1 cellular context compared by ENCODE assay signal in the genomic region with DNA sequence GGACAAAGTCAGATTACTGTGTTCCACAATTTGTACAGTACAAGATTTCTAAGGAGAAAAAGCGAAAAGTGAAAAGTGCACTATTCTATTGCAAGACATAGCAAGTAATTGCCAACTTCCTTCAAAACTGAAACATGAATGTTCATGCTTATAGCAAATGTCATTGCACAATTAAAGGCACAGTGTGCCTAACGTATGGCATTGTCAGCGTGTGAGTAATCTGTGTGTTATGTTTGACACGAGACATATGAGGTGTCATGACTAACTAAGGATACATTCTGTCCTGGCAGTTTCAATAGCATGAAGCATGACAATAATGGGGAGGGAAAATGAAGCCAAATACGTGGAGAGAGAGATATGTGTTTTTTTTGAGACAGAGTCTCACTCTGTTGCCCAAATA.
TF ChIP-seq lines count a peak whose summit lies in the region.

No MANE protein-coding gene starts in this region.

TF ChIP-seq in SK-N-SH, 30 proteins besides CTCF, POLR2A, EP300 and RAD21 (continued from another document):
- TF ChIP-seq, protein P1, sequence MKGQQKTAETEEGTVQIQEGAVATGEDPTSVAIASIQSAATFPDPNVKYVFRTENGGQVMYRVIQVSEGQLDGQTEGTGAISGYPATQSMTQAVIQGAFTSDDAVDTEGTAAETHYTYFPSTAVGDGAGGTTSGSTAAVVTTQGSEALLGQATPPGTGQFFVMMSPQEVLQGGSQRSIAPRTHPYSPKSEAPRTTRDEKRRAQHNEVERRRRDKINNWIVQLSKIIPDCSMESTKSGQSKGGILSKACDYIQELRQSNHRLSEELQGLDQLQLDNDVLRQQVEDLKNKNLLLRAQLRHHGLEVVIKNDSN (IDR thresholded peaks at IDR 0.05; ENCODE audit: borderline replicate concordance, low read depth), result no peak
- TF ChIP-seq TEAD4 (IDR thresholded peaks at IDR 0.05; ENCODE audit: borderline replicate concordance, insufficient read depth) (no peak), SIN3A (IDR thresholded peaks at IDR 0.05; ENCODE audit: borderline replicate concordance, low read depth, low read length) (no peak), GABPA (IDR thresholded peaks at IDR 0.05; ENCODE audit: low read depth) (no peak), FOXM1 (IDR thresholded peaks at IDR 0.05; ENCODE audit: low read depth) (no peak), POLR2AphosphoS5 (IDR thresholded peaks at IDR 0.05; ENCODE audit: low read depth, low read length) (no peak), TCF12 (IDR thresholded peaks at IDR 0.05) (no peak)
- TF ChIP-seq, protein P2, sequence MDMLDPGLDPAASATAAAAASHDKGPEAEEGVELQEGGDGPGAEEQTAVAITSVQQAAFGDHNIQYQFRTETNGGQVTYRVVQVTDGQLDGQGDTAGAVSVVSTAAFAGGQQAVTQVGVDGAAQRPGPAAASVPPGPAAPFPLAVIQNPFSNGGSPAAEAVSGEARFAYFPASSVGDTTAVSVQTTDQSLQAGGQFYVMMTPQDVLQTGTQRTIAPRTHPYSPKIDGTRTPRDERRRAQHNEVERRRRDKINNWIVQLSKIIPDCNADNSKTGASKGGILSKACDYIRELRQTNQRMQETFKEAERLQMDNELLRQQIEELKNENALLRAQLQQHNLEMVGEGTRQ (IDR thresholded peaks at IDR 0.05; ENCODE audit: borderline replicate concordance, low read depth, low read length), result no peak
- TF ChIP-seq, protein P3, sequence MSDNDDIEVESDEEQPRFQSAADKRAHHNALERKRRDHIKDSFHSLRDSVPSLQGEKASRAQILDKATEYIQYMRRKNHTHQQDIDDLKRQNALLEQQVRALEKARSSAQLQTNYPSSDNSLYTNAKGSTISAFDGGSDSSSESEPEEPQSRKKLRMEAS (IDR thresholded peaks at IDR 0.05; ENCODE audit: low read depth), result no peak
TF ChIP-seq in SK-N-SH: peak in this region for 0.
